ENCODE assay signal across 23 cellular contexts in the genomic region with DNA sequence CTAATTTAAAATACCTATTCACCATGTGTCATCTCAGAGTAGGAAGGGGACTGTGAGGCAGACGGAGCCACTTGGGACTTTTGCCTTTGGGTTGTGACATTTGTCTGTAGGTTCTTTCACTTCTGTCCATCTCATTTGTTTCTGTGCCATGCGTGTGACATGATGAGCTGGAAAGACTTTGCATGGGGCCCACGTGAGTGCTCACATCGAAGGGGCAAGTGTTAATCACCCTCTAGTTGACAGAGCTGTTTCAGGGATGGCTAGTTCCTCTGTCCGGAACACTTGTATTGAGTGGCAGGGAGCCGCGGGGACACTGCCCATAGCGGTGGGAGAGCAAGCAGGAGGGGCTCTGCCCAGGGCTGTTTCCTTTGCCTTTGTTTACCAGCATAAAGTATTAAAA.
DNase-seq lines count a peak whose midpoint lies in the region; ATAC-seq, FAIRE-seq and TF ChIP-seq lines count a peak whose summit lies in the region.
"Had no signal": no experiment of that assay in that cellular context is flagged by ENCODE, and none has a peak within 500 bp of the region (broad histone marks: within the 10 kb centered on the region; RNA-seq: fewer than 3 reads in every experiment).

No MANE protein-coding gene starts in this region.

- H2BK120ac ChIP-seq in IMR-90 (ENCODE audit: low read depth, low read length) = no peak overlapping the region

- no peak overlapping the region for H2BK15ac ChIP-seq in IMR-90 (ENCODE audit: low read depth, low read length)

- no peak for TF ChIP-seq EP300 in HepG2 (IDR thresholded peaks at IDR 0.05; ENCODE audit: low read depth in 2 of 2, low read length in 2 of 2)
- no peak for TF ChIP-seq EP300 in HepG2 (CRISPR knock-in tag; IDR thresholded peaks at IDR 0.05; ENCODE audit: borderline replicate concordance)

- H3K9ac ChIP-seq in HepG2 (ENCODE audit: insufficient read depth, low read depth, low read length) (no peak overlapping the region), IMR-90 (ENCODE audit: low read depth, low read length) (no peak overlapping the region)
- H3K9ac ChIP-seq: GM23248 had no signal

- peaks cover 20% of the 10 kb centered on the region for H3K9me3 Mint-ChIP-seq in stimulated activated naive CD8-positive, alpha-beta T cell treated with anti-CD3 and anti-CD28 coated beads, Interleukin-15, Interleukin-2, amounts not matched to agents 100 ng/mL and 50 ng/mL, for 24 hours
- H3K9me3 Mint-ChIP-seq in MCF 10A (ENCODE audit: unreplicated experiment) = peaks cover 21% of the 10 kb centered on the region
- H3K9me3 Mint-ChIP-seq: CD4-positive, alpha-beta T cell had no signal

- H3K4me3 ChIP-seq in HepG2 (replicated peaks in 1 of 3; ENCODE audit: insufficient read depth in 1 of 3, low read depth in 2 of 3, low read length in 3 of 3) (no peak overlapping the region), right lobe of liver (no peak overlapping the region), IMR-90 (ENCODE audit: insufficient read depth, low read depth, low read length) (no peak overlapping the region), dorsolateral prefrontal cortex (peak overlapping the region in 39 of 59 donors; percentile 1 to 51 (median 22))
- H3K4me3 ChIP-seq: GM23248 had no signal

- in situ Hi-C loops in HepG2 (cut with HindIII; ENCODE audit: extremely low pct_ligation_motif_present, low pct_unique_long_range_greater_than_20kb) (no loop called here), IMR-90 (cut with MboI; ENCODE audit: low sequenced_read_pairs) (no loop called here)

- H3K4me1 ChIP-seq in HepG2 (ENCODE audit: insufficient read depth, low read length) (peaks cover 51% of the 10 kb centered on the region), right lobe of liver (no peaks in the 10 kb centered on the region), IMR-90 (ENCODE audit: control insufficient read depth, insufficient read depth, low read length) (no peaks in the 10 kb centered on the region)

- 0 out of 2 replicates have a peak, but pooled peaks cover 5% of the 10 kb centered on the region for H3K9me1 ChIP-seq in IMR-90 (ENCODE audit: insufficient read depth, low read length)

- H3K27me3 ChIP-seq in HepG2 (ENCODE audit: control insufficient read depth in 1 of 2, insufficient read depth in 2 of 2, low read length in 2 of 2) (no peaks in the 10 kb centered on the region), right lobe of liver (no peaks in the 10 kb centered on the region), IMR-90 (ENCODE audit: control insufficient read depth, insufficient read depth, low read length) (no peaks in the 10 kb centered on the region), dorsolateral prefrontal cortex (no peaks in the 10 kb centered on the region)

- TF ChIP-seq RAD21 in HepG2 (CRISPR knock-in tag; IDR thresholded peaks at IDR 0.05) (no peak), IMR-90 (IDR thresholded peaks at IDR 0.05; ENCODE audit: low read length) (no peak)

- 0 out of 3 replicates have a peak, but pooled peaks have one; percentile 14 for ATAC-seq in HepG2
- ATAC-seq in right lobe of liver = no peak
- no peak for ATAC-seq in IMR-90 (ENCODE audit: low read depth)
- no peak for ATAC-seq in GM18870 (IDR thresholded peaks at IDR 0.05; ENCODE audit: unreplicated experiment)
- ATAC-seq: naive thymus-derived CD4-positive, alpha-beta T cell had no signal

- H3K4me2 ChIP-seq in HepG2 (ENCODE audit: low read depth, low read length) = no peak overlapping the region
- H3K4me2 ChIP-seq in IMR-90 (ENCODE audit: low read depth, low read length) = no peak overlapping the region

- peaks cover 44 to 68% of the 10 kb centered on the region in 2 experiments for H3K79me1 ChIP-seq in IMR-90 (ENCODE audit: low read depth in 1 of 2, low read length in 2 of 2)

- H2AK9ac ChIP-seq in IMR-90 (replicated peaks; ENCODE audit: low read depth, low read length, poor library complexity) = no peak overlapping the region

- H2BK20ac ChIP-seq in IMR-90 (ENCODE audit: low read depth, low read length) = no peak overlapping the region

- H2AFZ ChIP-seq in HepG2 (ENCODE audit: low read length) (no peak overlapping the region), IMR-90 (replicated peaks; ENCODE audit: low read length, poor library complexity) (no peak overlapping the region)
- H2AFZ ChIP-seq: GM23248 had no signal

- TF ChIP-seq POLR2A in HepG2 (IDR thresholded peaks at IDR 0.05; ENCODE audit: insufficient read depth in 1 of 2, low read depth in 2 of 2, low read length in 2 of 2) (no peak), right lobe of liver (IDR thresholded peaks at IDR 0.05) (no peak), IMR-90 (IDR thresholded peaks at IDR 0.05; ENCODE audit: low read depth, low read length) (no peak)

- H3K9me3 ChIP-seq in HepG2 (ENCODE audit: low read length) (no peaks in the 10 kb centered on the region), right lobe of liver (no peaks in the 10 kb centered on the region), IMR-90 (ENCODE audit: control insufficient read depth, insufficient read depth, low read length) (peaks cover 6% of the 10 kb centered on the region)

- peaks cover 40% of the 10 kb centered on the region for H3K4me1 Mint-ChIP-seq in stimulated activated naive CD8-positive, alpha-beta T cell treated with anti-CD3 and anti-CD28 coated beads, Interleukin-15, Interleukin-2, amounts not matched to agents 100 ng/mL and 50 ng/mL, for 24 hours (ENCODE audit: low read depth)
- H3K4me1 Mint-ChIP-seq in MCF 10A (ENCODE audit: insufficient read depth, unreplicated experiment) = no peaks in the 10 kb centered on the region

- peak overlapping the region; percentile 76 for H3K27ac Mint-ChIP-seq in stimulated activated naive CD8-positive, alpha-beta T cell treated with anti-CD3 and anti-CD28 coated beads, Interleukin-15, Interleukin-2, amounts not matched to agents 100 ng/mL and 50 ng/mL, for 24 hours
- H3K27ac Mint-ChIP-seq in MCF 10A (ENCODE audit: low read depth, unreplicated experiment) = no peak overlapping the region
- H3K27ac Mint-ChIP-seq: CD4-positive, alpha-beta T cell; progenitor cell of endocrine pancreas had no signal

- POLR2A ChIA-PET in HepG2 (lab: Yijun Ruan, JAX) = no interaction called here
- POLR2A ChIA-PET in IMR-90 (lab: Charles Lee; ENCODE audit: unreplicated experiment) = no interaction called here
- POLR2A ChIA-PET in MCF 10A (lab: Yijun Ruan, JAX) = interaction anchor here (1.3 kb wide), 1 partner anchor 7 kb away, joined by 3 read pairs; no protein-coding TSS in a partner anchor

- H3K79me2 ChIP-seq in HepG2 (ENCODE audit: insufficient read depth, low read length) = peaks cover 74% of the 10 kb centered on the region

- BruUV-seq in HepG2 (replicated peaks; lab: Mats Ljungman, UMichigan) (no TSS peak), IMR-90 (replicated peaks; lab: Mats Ljungman, UMichigan) (no TSS peak), MCF 10A (replicated peaks; lab: Mats Ljungman, UMichigan) (no TSS peak)

- no peak for DNase-seq in HepG2 (ENCODE audit: low spot score)
- DNase-seq in right lobe of liver = no peak
- no peak for DNase-seq in IMR-90
- peak in 3 of 10 donors; percentile 19 to 39 (median 39) for DNase-seq in dorsolateral prefrontal cortex
- no peak for DNase-seq in SW 1271 (lab: John Stamatoyannopoulos, UW)
- no peak for DNase-seq in MCF 10A (ENCODE audit: unreplicated experiment)
- DNase-seq: activated CD4-positive, alpha-beta T cell treated with anti-CD3 and anti-CD28 coated beads, Interleukin-2, amount 50 U/mL, for 4 hours; activated T-cell treated with anti-CD3 and anti-CD28 coated beads, Interleukin-2, amount 50 U/mL, for 48 hours; CD4-positive, alpha-beta T cell; DMS153; GM23248; KG1; mesendoderm; naive thymus-derived CD4-positive, alpha-beta T cell; NCI-H1092; NCI-H2081 treated with DMSO at 0.1 percent for 48 hours; NCI-H510A treated with DMSO at 0.1 percent for 48 hours; Right ventricle myocardium superior; stimulated activated CD4-positive, alpha-beta T cell treated with anti-CD3 and anti-CD28 coated beads, Interleukin-4, amount 100 ng/mL, for 1 hour had no signal

- CTCF ChIA-PET in HepG2 (lab: Yijun Ruan, JAX; ENCODE audit: low intra/inter-chr PET ratio, low total read pairs) = no interaction called here
- CTCF ChIA-PET in IMR-90 (lab: Yijun Ruan, JAX) = no interaction called here
- CTCF ChIA-PET in MCF 10A (lab: Yijun Ruan, JAX) = interaction anchor here (0.6 to 1.9 kb wide), 2 partner anchors 26 to 81 kb away, joined by 3 to 7 read pairs; no protein-coding TSS in a partner anchor

- H3K27ac ChIP-seq in HepG2 (ENCODE audit: extremely low read length, insufficient read depth, low read length) = no peak overlapping the region
- no peak overlapping the region for H3K27ac ChIP-seq in right lobe of liver
- H3K27ac ChIP-seq in IMR-90 (ENCODE audit: insufficient read depth, low read length) = no peak overlapping the region
- peak overlapping the region in 49 of 59 donors; percentile 3 to 81 (median 54) for H3K27ac ChIP-seq in dorsolateral prefrontal cortex
- H3K27ac ChIP-seq: GM23248 had no signal

- no peak overlapping the region for H4K5ac ChIP-seq in IMR-90 (ENCODE audit: low read depth, low read length)

- H4K91ac ChIP-seq in IMR-90 (ENCODE audit: insufficient read depth, low read depth, low read length) = no peak overlapping the region

- no peak overlapping the region for H3K14ac ChIP-seq in IMR-90 (replicated peaks; ENCODE audit: low read depth, low read length)

- H2BK5ac ChIP-seq in IMR-90 (ENCODE audit: low read depth, low read length, poor library complexity, severe bottlenecking) = no peak overlapping the region

- FAIRE-seq in HepG2 (lab: Jason Lieb, UNC) = no peak
- FAIRE-seq: TTC549 had no signal

- H4K8ac ChIP-seq in IMR-90 (ENCODE audit: low read depth in 2 of 2, low read length in 2 of 2) = no peak overlapping the region

- TF ChIP-seq CTCF in HepG2 (CRISPR knock-in tag; IDR thresholded peaks at IDR 0.05) (no peak), right lobe of liver (IDR thresholded peaks at IDR 0.05) (no peak), IMR-90 (conservative IDR thresholded peaks at IDR 0.05; ENCODE audit: low read depth, low read length) (no peak), dorsolateral prefrontal cortex (IDR thresholded peaks at IDR 0.05 in 54 of 56, conservative IDR thresholded peaks at IDR 0.05 in 2 of 56; ENCODE audit: low read depth in 1 of 56, partially characterized antibody in 56 of 56) (no peak), MCF 10A (IDR thresholded peaks at IDR 0.05; ENCODE audit: unreplicated experiment) (no peak)

- H3K56ac ChIP-seq in IMR-90 (ENCODE audit: extremely low read depth, insufficient read depth, low read length) = no peak overlapping the region

- WGBS in HepG2 (ENCODE audit: low lambda C conversion rate) = 96% methylated on average over 8 of the region's 8 CpGs
- 86% methylated on average over 8 of the region's 8 CpGs for WGBS in right lobe of liver (ENCODE audit: insufficient coverage, low coverage, low lambda C conversion rate, missing lambda C conversion rate)
- 73% methylated on average over 3 of the region's 8 CpGs; no CpG with 5 or more reads in 1 of the 2 experiments for WGBS in IMR-90 (ENCODE audit: extremely low coverage in 2 of 2, insufficient read length in 1 of 2), 2 experiments

- H4K20me1 ChIP-seq in HepG2 (ENCODE audit: insufficient read depth, low read length) (no peaks in the 10 kb centered on the region; the same call in 1 of the 2 replicates), IMR-90 (ENCODE audit: insufficient read depth, low read length) (no peaks in the 10 kb centered on the region)

- intact Hi-C loops in HepG2 (cut with micrococcal nuclease; ENCODE audit: unreplicated experiment) = no loop called here
- intact Hi-C loops in right lobe of liver (cut with DNase I) = no loop called here
- intact Hi-C loops in IMR-90 (cut with micrococcal nuclease) = no loop called here
- intact Hi-C loops in dorsolateral prefrontal cortex (cut with DNase I) = no loop called here
- intact Hi-C loops in MCF 10A (cut with micrococcal nuclease) = no loop called here

- no peak overlapping the region for H3K18ac ChIP-seq in IMR-90 (ENCODE audit: low read depth, low read length)

- peaks cover 44% of the 10 kb centered on the region for H3K36me3 Mint-ChIP-seq in stimulated activated naive CD8-positive, alpha-beta T cell treated with anti-CD3 and anti-CD28 coated beads, Interleukin-15, Interleukin-2, amounts not matched to agents 100 ng/mL and 50 ng/mL, for 24 hours (ENCODE audit: low read depth)
- peaks cover 7% of the 10 kb centered on the region for H3K36me3 Mint-ChIP-seq in MCF 10A (ENCODE audit: insufficient read depth, unreplicated experiment)

- peak overlapping the region; percentile 33; the same call in 1 of the 2 replicates for H2AK5ac ChIP-seq in IMR-90 (ENCODE audit: low read depth, low read length)

- no peak overlapping the region for H3K4ac ChIP-seq in IMR-90 (ENCODE audit: low read depth, low read length)

- no peak overlapping the region for H3K4me3 Mint-ChIP-seq in stimulated activated naive CD8-positive, alpha-beta T cell treated with anti-CD3 and anti-CD28 coated beads, Interleukin-15, Interleukin-2, amounts not matched to agents 100 ng/mL and 50 ng/mL, for 24 hours
- no peak overlapping the region for H3K4me3 Mint-ChIP-seq in MCF 10A (ENCODE audit: unreplicated experiment)
- H3K4me3 Mint-ChIP-seq: CD4-positive, alpha-beta T cell; naive thymus-derived CD4-positive, alpha-beta T cell had no signal

- dilution Hi-C loops in IMR-90 (cut with HindIII; ENCODE audit: low sequenced_read_pairs, unreplicated experiment) = no loop called here

- H3K23ac ChIP-seq in IMR-90 (ENCODE audit: low read depth, low read length) = no peak overlapping the region

- no peaks in the 10 kb centered on the region for H3K27me3 Mint-ChIP-seq in stimulated activated naive CD8-positive, alpha-beta T cell treated with anti-CD3 and anti-CD28 coated beads, Interleukin-15, Interleukin-2, amounts not matched to agents 100 ng/mL and 50 ng/mL, for 24 hours
- no peaks in the 10 kb centered on the region for H3K27me3 Mint-ChIP-seq in MCF 10A (ENCODE audit: insufficient read depth, unreplicated experiment)
- H3K27me3 Mint-ChIP-seq: CD4-positive, alpha-beta T cell; naive thymus-derived CD4-positive, alpha-beta T cell; progenitor cell of endocrine pancreas had no signal

- no peaks in the 10 kb centered on the region; a peak in 1 of 5 replicates for H3K36me3 ChIP-seq in HepG2 (replicated peaks in 1 of 2; ENCODE audit: control insufficient read depth in 1 of 2, insufficient read depth in 2 of 2, low read length in 2 of 2)
- H3K36me3 ChIP-seq in right lobe of liver = no peaks in the 10 kb centered on the region
- H3K36me3 ChIP-seq in IMR-90 (ENCODE audit: control insufficient read depth, insufficient read depth, low read length) = no peaks in the 10 kb centered on the region

Comparison
In these comparisons a context has a peak if more than half of its experiments do, and no peak if none do; other contexts are left out.
1. H3K27ac ChIP-seq: peak in dorsolateral prefrontal cortex (49 of 59); none in HepG2 (single experiment), right lobe of liver (0 of 3) and IMR-90 (single experiment).
2. H3K4me3 ChIP-seq: peak in dorsolateral prefrontal cortex (39 of 59); none in HepG2 (0 of 3), right lobe of liver (0 of 3) and IMR-90 (single experiment).